8 cellular contexts compared by ENCODE assay signal in genomic region chr10:97334370-97335175, GRCh38. TPM values are rescaled to one million over a fixed set of nuclear protein-coding genes. Genes with fewer than 3 reads are reported as not detected.
DNase-seq lines count a peak whose midpoint lies in the region; ATAC-seq, FAIRE-seq and TF ChIP-seq lines count a peak whose summit lies in the region.

TSS of gene FRAT2 (minus strand) at chr10:97334729. CDS start at chr10:97334572, 157 bp downstream.

- under 1% methylated on average over 102 of the region's 103 CpGs for WGBS in prostate gland

- no peak for TF ChIP-seq POLR2A in GM12891 (IDR thresholded peaks at IDR 0.05; ENCODE audit: low read depth, low read length)
- TF ChIP-seq POLR2A in prostate gland (IDR thresholded peaks at IDR 0.05), result peak; percentile 95

- H3K27ac Mint-ChIP-seq in T-helper 17 cell, result peak within 1 kb of the TSS; percentile 92

- intact Hi-C loops in left ventricle myocardium inferior (cut with micrococcal nuclease), result loop anchor here (5.0 kb wide), 1 partner anchor 57 kb away; no protein-coding TSS in a partner anchor
- intact Hi-C loops in prostate gland (cut with DNase I), result loop anchor here (5.0 kb wide), 1 partner anchor 42 kb away; the partner anchor contains the start of gene ARHGAP19

- peaks cover 6% of the 10 kb centered on the region for H3K36me3 ChIP-seq in left ventricle myocardium inferior
- H3K36me3 ChIP-seq in prostate gland, result no peaks in the 10 kb centered on the region

- H3K27me3 Mint-ChIP-seq in T-helper 17 cell, result peaks cover 9% of the 10 kb centered on the region

- DNase-seq in GM12891 (ENCODE audit: insufficient read length, low spot score) (peak; percentile 94), NCI-H1092 treated with DMSO at 0.1 percent for 48 hours (lab: John Stamatoyannopoulos, UW) (peak; percentile 72), T-helper 17 cell (peak; percentile 79 to 83 (median 82)), amygdala (lab: John Stamatoyannopoulos, UW) (peak; percentile 46 to 98 (median 88)), left ventricle myocardium inferior (peak; percentile 93), prostate gland (ENCODE audit: low spot score) (peak; percentile 89), ureter (ENCODE audit: low spot score) (peak; percentile 91)

- H3K36me3 Mint-ChIP-seq in T-helper 17 cell (ENCODE audit: low read depth), result peaks cover 4% of the 10 kb centered on the region

- TF ChIP-seq CTCF in left ventricle myocardium inferior (IDR thresholded peaks at IDR 0.05; ENCODE audit: borderline replicate concordance) (no peak), prostate gland (IDR thresholded peaks at IDR 0.05) (peak in 2 of 4 experiments; percentile 16 to 37)

- peak within 1 kb of the TSS; percentile 97 for H3K27ac ChIP-seq in left ventricle myocardium inferior (replicated peaks)
- peak within 1 kb of the TSS; percentile 93 to 96 for H3K27ac ChIP-seq in prostate gland

- H3K4me1 ChIP-seq in left ventricle myocardium inferior, result peaks cover 81% of the 10 kb centered on the region
- peaks cover 11% of the 10 kb centered on the region for H3K4me1 ChIP-seq in prostate gland (replicated peaks)

- H3K4me3 Mint-ChIP-seq in T-helper 17 cell, result peak within 1 kb of the TSS; percentile 95

- no peaks in the 10 kb centered on the region for H3K27me3 ChIP-seq in left ventricle myocardium inferior (ENCODE audit: low read depth)
- no peaks in the 10 kb centered on the region for H3K27me3 ChIP-seq in prostate gland (replicated peaks; ENCODE audit: insufficient read depth)

- H3K4me3 ChIP-seq in left ventricle myocardium inferior (peak within 1 kb of the TSS; percentile 88), prostate gland (peak within 1 kb of the TSS; percentile 82 to 83)

- H3K9me3 ChIP-seq in T-helper 17 cell (ENCODE audit: control insufficient read depth, low read length, poor library complexity, severe bottlenecking) (no peaks in the 10 kb centered on the region), left ventricle myocardium inferior (replicated peaks) (no peaks in the 10 kb centered on the region), prostate gland (no peaks in the 10 kb centered on the region)

- ATAC-seq in HG02623 (IDR thresholded peaks at IDR 0.05; ENCODE audit: unreplicated experiment), result peak; percentile 81
- ATAC-seq in T-helper 17 cell, result peak; percentile 92

- FAIRE-seq in GM12891 (lab: Jason Lieb, UNC), result peak; percentile 96

- H3K4me1 Mint-ChIP-seq in T-helper 17 cell, result peaks cover 31% of the 10 kb centered on the region

TF ChIP-seq in GM12891, 5 proteins besides CTCF, POLR2A, EP300 and RAD21:
- TF ChIP-seq TAF1 (IDR thresholded peaks at IDR 0.05; ENCODE audit: low read depth, low read length) (no peak), POLR2AphosphoS5 (IDR thresholded peaks at IDR 0.05; ENCODE audit: low read depth, low read length) (no peak), POU2F2 (IDR thresholded peaks at IDR 0.05; ENCODE audit: low read depth, low read length) (no peak), SPI1 (IDR thresholded peaks at IDR 0.05; ENCODE audit: low read depth, low read length) (no peak), PAX5 (IDR thresholded peaks at IDR 0.05; ENCODE audit: insufficient read depth, low read length, severe bottlenecking) (no peak)

RNA-seq across cellular contexts. Expression of gene FRAT2, which starts in this region (rescaled TPM):
- polyA plus RNA-seq in GM12891 (2012; ENCODE audit: low read depth, missing spikeins), result 1.2 TPM
- total RNA-seq in T-helper 17 cell, result 10 to 100 TPM; 16.8 to 21.7 TPM
- total RNA-seq in left ventricle myocardium inferior, result 5.9 TPM
- total RNA-seq in prostate gland, result 10 to 100 TPM; 43.0 to 45.3 TPM
- total RNA-seq in ureter, result 11.8 TPM

Comparison
In these comparisons a context has a peak if more than half of its experiments do, and no peak if none do; other contexts are left out.
1. Peak in every context shown above with its lines: DNase-seq, ATAC-seq, H3K4me3 ChIP-seq and H3K27ac ChIP-seq.